In the genomic region with DNA sequence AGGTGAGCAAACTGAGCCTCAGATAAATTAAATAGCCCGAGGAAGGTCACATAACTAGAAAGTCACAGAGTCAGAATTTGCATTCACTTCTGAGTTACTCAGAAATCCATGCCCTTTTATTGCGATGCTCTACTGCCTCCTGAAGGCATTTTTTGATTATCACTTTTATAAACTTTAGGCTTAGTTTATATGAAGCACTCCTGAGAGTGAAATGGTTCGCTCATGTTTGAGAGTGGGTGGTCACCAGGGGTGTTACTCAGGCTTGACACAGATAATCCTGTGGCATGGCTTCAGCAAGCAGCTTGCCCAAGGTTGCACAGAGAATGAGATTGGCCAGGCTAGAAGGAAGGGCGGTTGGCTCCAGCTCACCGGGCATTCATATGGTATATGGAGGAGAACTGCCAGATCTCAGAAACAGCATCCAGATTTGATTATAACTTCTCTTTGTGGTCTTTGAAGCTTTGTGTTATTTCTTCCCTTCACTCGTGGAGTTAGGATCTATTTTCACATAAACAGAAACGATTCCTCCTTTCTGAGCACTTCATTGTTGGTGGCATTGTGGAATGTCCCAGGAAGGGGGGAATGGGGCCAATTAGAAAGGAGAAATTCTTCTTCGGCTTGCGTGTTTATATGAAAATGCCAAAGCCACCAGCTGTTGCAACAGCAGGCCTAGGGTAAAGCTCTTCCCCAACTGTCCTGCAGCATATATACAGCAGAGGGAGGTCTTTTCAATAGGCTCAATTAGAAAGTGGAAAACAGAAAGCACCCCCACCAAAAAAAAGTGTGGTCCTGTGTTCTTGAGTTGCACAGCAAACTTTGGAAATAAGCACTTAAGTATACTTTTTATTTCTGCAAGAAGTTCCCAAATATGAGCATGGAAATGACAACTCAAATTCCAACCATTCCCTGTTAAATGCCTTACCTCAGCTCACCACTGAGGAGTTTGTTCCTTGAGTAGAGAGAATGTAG, we compare ENCODE assay signal across 12 cellular contexts.
DNase-seq lines count a peak whose midpoint lies in the region; ATAC-seq, FAIRE-seq and TF ChIP-seq lines count a peak whose summit lies in the region.
"Had no signal": no experiment of that assay in that cellular context is flagged by ENCODE, and none has a peak within 500 bp of the region (broad histone marks: within the 10 kb centered on the region; RNA-seq: fewer than 3 reads in every experiment).

No MANE protein-coding gene starts in this region.

- in situ Hi-C loops in astrocyte of the cerebellum (cut with HindIII; ENCODE audit: low sequenced_read_pairs), result no loop called here

- H3K9me3 ChIP-seq in mesenchymal stem cell (ENCODE audit: control insufficient read depth, low read length), result no peaks in the 10 kb centered on the region

- 70% methylated on average over 7 of the region's 9 CpGs for WGBS in mesenchymal stem cell

- no peak overlapping the region for H2BK15ac ChIP-seq in mesenchymal stem cell (ENCODE audit: low read depth, poor library complexity, severe bottlenecking)

- peaks cover 4% of the 10 kb centered on the region for H3K4me1 ChIP-seq in mesenchymal stem cell (ENCODE audit: control insufficient read depth, insufficient read depth, low read depth, low read length)

- no peak for ATAC-seq in HG03432 (IDR thresholded peaks at IDR 0.05; ENCODE audit: unreplicated experiment)
- ATAC-seq: CD8-positive, alpha-beta T cell; stimulated activated naive CD8-positive, alpha-beta T cell treated with anti-CD3 and anti-CD28 coated beads, Interleukin-15, amount 100 ng/mL, for 72 hours had no signal

- H3K9ac ChIP-seq in mesenchymal stem cell (ENCODE audit: low read length), result no peak overlapping the region

- no peak overlapping the region for H2BK120ac ChIP-seq in mesenchymal stem cell (ENCODE audit: low read depth, low read length)

- H2BK5ac ChIP-seq in mesenchymal stem cell (ENCODE audit: low read depth, low read length, poor library complexity, severe bottlenecking), result no peak overlapping the region

- H4K8ac ChIP-seq in mesenchymal stem cell (ENCODE audit: low read length), result peak overlapping the region; percentile 7

- H3K18ac ChIP-seq in mesenchymal stem cell (ENCODE audit: low read depth in 1 of 2, low read length in 2 of 2), result peak overlapping the region; percentile 6 to 90

- no peak overlapping the region for H3K23ac ChIP-seq in mesenchymal stem cell (ENCODE audit: low read length in 2 of 2)

- H3K14ac ChIP-seq in mesenchymal stem cell (ENCODE audit: low read length in 2 of 2), result no peak overlapping the region

- DNase-seq in AG09319 (ENCODE audit: extremely low read depth, low read depth) (peak; percentile 86), LHCN-M2 (ENCODE audit: low read depth) (peak; percentile 92), astrocyte of the cerebellum (ENCODE audit: low read depth) (no peak), mesenchymal stem cell (peak; percentile 82), NCI-H1436 (lab: John Stamatoyannopoulos, UW) (no peak), GM19239 (ENCODE audit: insufficient read length, low spot score) (no peak), NCI-H446 (lab: John Stamatoyannopoulos, UW) (no peak)
- DNase-seq: activated naive CD8-positive, alpha-beta T cell treated with anti-CD3 and anti-CD28 coated beads, Interleukin-2, amount 10 ng/mL, durations not matched to agents 7 days and 5 days; CD8-positive, alpha-beta T cell; NCI-H1105 treated with DMSO at 0.1 percent for 48 hours; stimulated activated naive CD8-positive, alpha-beta T cell treated with anti-CD3 and anti-CD28 coated beads, Interleukin-15, amount 100 ng/mL, for 72 hours had no signal

- H2AFZ ChIP-seq in mesenchymal stem cell (ENCODE audit: low read depth, low read length), result no peak overlapping the region

- no peak for FAIRE-seq in GM19239 (lab: Jason Lieb, UNC)

- no peaks in the 10 kb centered on the region for H3K79me1 ChIP-seq in mesenchymal stem cell (replicated peaks; ENCODE audit: low read length, poor library complexity, severe bottlenecking)

- peak overlapping the region; percentile 9 for H3K27ac ChIP-seq in mesenchymal stem cell (ENCODE audit: low read length, poor library complexity, severe bottlenecking)

- H3K4me3 ChIP-seq in astrocyte of the cerebellum (ENCODE audit: low read depth, low read length) (no peak overlapping the region), mesenchymal stem cell (ENCODE audit: insufficient read depth in 1 of 2, low read depth in 1 of 2, low read length in 2 of 2) (no peak overlapping the region)

- peak overlapping the region in 1 of 2 experiments; percentile 86 for H3K4ac ChIP-seq in mesenchymal stem cell (ENCODE audit: low read depth in 1 of 2, low read length in 2 of 2)

- peak; percentile 63 for TF ChIP-seq CTCF in AG09319 (IDR thresholded peaks at IDR 0.05; ENCODE audit: low read depth, low read length)
- TF ChIP-seq CTCF in astrocyte of the cerebellum (IDR thresholded peaks at IDR 0.05; ENCODE audit: low read depth, low read length, missing control alignments), result peak; percentile 34

- no peak overlapping the region for H3K4me2 ChIP-seq in mesenchymal stem cell (ENCODE audit: low read length, poor library complexity, severe bottlenecking)

- H3K27me3 ChIP-seq in mesenchymal stem cell (ENCODE audit: control insufficient read depth in 1 of 2, insufficient read depth in 1 of 2, low read length in 2 of 2), result no peaks in the 10 kb centered on the region

- H2AK5ac ChIP-seq in mesenchymal stem cell (ENCODE audit: low read length, severe bottlenecking), result peak overlapping the region; percentile 32

- H2BK12ac ChIP-seq in mesenchymal stem cell (ENCODE audit: low read length in 2 of 2), result peak overlapping the region in 1 of 2 experiments; percentile 94

- no peaks in the 10 kb centered on the region for H3K36me3 ChIP-seq in mesenchymal stem cell (ENCODE audit: control insufficient read depth in 1 of 2, insufficient read depth in 2 of 2, low read depth in 1 of 2, low read length in 2 of 2)

- H4K91ac ChIP-seq in mesenchymal stem cell (ENCODE audit: low read length), result no peak overlapping the region

Comparison
In these comparisons a context has a peak if more than half of its experiments do, and no peak if none do; other contexts are left out.
1. DNase-seq: peak in AG09319 (single experiment), LHCN-M2 (single experiment) and mesenchymal stem cell (single experiment); none in astrocyte of the cerebellum (single experiment), NCI-H1436 (single experiment), GM19239 (single experiment) and NCI-H446 (0 of 2).